Comparison of ENCODE assay signal across 17 cellular contexts in genomic region chrX:46251755-46252154, GRCh38.
A peak's percentile ranks its signal among the peaks of the same experiment; 100 is the strongest.
DNase-seq lines count a peak whose midpoint lies in the region; ATAC-seq and TF ChIP-seq lines count a peak whose summit lies in the region.
"Had no signal": no experiment of that assay in that cellular context is flagged by ENCODE, and none has a peak within 500 bp of the region (broad histone marks: within the 10 kb centered on the region; RNA-seq: fewer than 3 reads in every experiment).

No MANE protein-coding gene starts in this region.

- POLR2A ChIA-PET in RWPE1 (lab: Yijun Ruan, JAX; ENCODE audit: low non-redundant PET) (no interaction called here), GM10248 (lab: Yijun Ruan, JAX) (no interaction called here)

- DNase-seq in GM04503 (ENCODE audit: low read depth) (peak; percentile 27), RWPE1 (ENCODE audit: low spot score) (peak; percentile 68), epithelial cell of proximal tubule (ENCODE audit: low read depth) (peak; percentile 54), osteocyte (ENCODE audit: extremely low spot score, unreplicated experiment) (no peak), GM10248 (ENCODE audit: extremely low spot score) (no peak)
- DNase-seq in activated effector memory CD4-positive, alpha-beta T cell treated with Interleukin-2 at 50 U/mL for 16 hours: no peak
- DNase-seq: activated CD4-positive, alpha-beta T cell treated with anti-CD3 and anti-CD28 coated beads, Interleukin-2, amount 50 U/mL, for 4 hours; effector CD8-positive, alpha-beta T cell; heart right ventricle; KBM-7; NCI-H1694; NCI-H774 had no signal

- ATAC-seq in HG02798 (IDR thresholded peaks at IDR 0.05; ENCODE audit: poor library complexity, unreplicated experiment) (no peak), GM18511 (IDR thresholded peaks at IDR 0.05; ENCODE audit: unreplicated experiment) (no peak)
- ATAC-seq: heart right ventricle, left lobe of liver had no signal

- CTCF ChIA-PET in RWPE1 (lab: Yijun Ruan, JAX): no interaction called here
- CTCF ChIA-PET in GM10248 (lab: Yijun Ruan, JAX): no interaction called here

- H3K4me3 Mint-ChIP-seq in osteocyte (ENCODE audit: unreplicated experiment): no peak overlapping the region
- H3K4me3 Mint-ChIP-seq: activated T-helper 1 cell treated with anti-CD3 and anti-CD28 coated beads, Interleukin-12 subunit alpha, Interleukin-12 subunit beta, Interleukin-2, Interleukin-4 antibody, amounts not matched to agents 30 ng/mL and 10 ng/mL and 1 ng/mL, durations not matched to agents 14 hours and 24 hours and 36 hours; B cell had no signal

- H3K36me3 Mint-ChIP-seq in osteocyte (ENCODE audit: unreplicated experiment): no peaks in the 10 kb centered on the region

- no peaks in the 10 kb centered on the region for H3K27me3 Mint-ChIP-seq in osteocyte (ENCODE audit: unreplicated experiment)
- H3K27me3 Mint-ChIP-seq: B cell had no signal

- no peak overlapping the region for H3K27ac ChIP-seq in RWPE1
- H3K27ac ChIP-seq: heart right ventricle had no signal

- no peak overlapping the region for H3K4me3 ChIP-seq in epithelial cell of proximal tubule (ENCODE audit: low read depth, low read length)
- H3K4me3 ChIP-seq: heart right ventricle had no signal

- H3K9me3 Mint-ChIP-seq in osteocyte (ENCODE audit: unreplicated experiment): peaks cover 19% of the 10 kb centered on the region
- H3K9me3 Mint-ChIP-seq: activated T-helper 1 cell treated with anti-CD3 and anti-CD28 coated beads, Interleukin-12 subunit alpha, Interleukin-12 subunit beta, Interleukin-2, Interleukin-4 antibody, amounts not matched to agents 30 ng/mL and 10 ng/mL and 1 ng/mL, durations not matched to agents 14 hours and 24 hours and 36 hours had no signal

- peaks cover 43% of the 10 kb centered on the region for H3K4me1 Mint-ChIP-seq in osteocyte (ENCODE audit: unreplicated experiment)

- peak overlapping the region; percentile 49 for H3K27ac Mint-ChIP-seq in osteocyte (ENCODE audit: unreplicated experiment)
- H3K27ac Mint-ChIP-seq: activated T-helper 1 cell treated with anti-CD3 and anti-CD28 coated beads, Interleukin-12 subunit alpha, Interleukin-12 subunit beta, Interleukin-2, Interleukin-4 antibody, amounts not matched to agents 30 ng/mL and 10 ng/mL and 1 ng/mL, durations not matched to agents 14 hours and 24 hours and 36 hours; B cell had no signal

- TF ChIP-seq CTCF in RWPE1 (conservative IDR thresholded peaks at IDR 0.05; ENCODE audit: low read depth): no peak
- TF ChIP-seq CTCF in epithelial cell of proximal tubule (conservative IDR thresholded peaks at IDR 0.05; ENCODE audit: low read depth, low read length): no peak
- no peak for TF ChIP-seq CTCF in osteocyte (IDR thresholded peaks at IDR 0.05)
- TF ChIP-seq CTCF in GM10248 (IDR thresholded peaks at IDR 0.05; ENCODE audit: control extremely low read depth, extremely low read depth, low read depth, missing control alignments): no peak

Comparison
In these comparisons a context has a peak if more than half of its experiments do, and no peak if none do; other contexts are left out.
1. DNase-seq: peak in GM04503 (single experiment), RWPE1 (single experiment) and epithelial cell of proximal tubule (single experiment); none in osteocyte (single experiment), activated effector memory CD4-positive, alpha-beta T cell treated with Interleukin-2 at 50 U/mL for 16 hours (single experiment) and GM10248 (single experiment).